Comparison of ENCODE assay signal across 8 cellular contexts in the genomic region with DNA sequence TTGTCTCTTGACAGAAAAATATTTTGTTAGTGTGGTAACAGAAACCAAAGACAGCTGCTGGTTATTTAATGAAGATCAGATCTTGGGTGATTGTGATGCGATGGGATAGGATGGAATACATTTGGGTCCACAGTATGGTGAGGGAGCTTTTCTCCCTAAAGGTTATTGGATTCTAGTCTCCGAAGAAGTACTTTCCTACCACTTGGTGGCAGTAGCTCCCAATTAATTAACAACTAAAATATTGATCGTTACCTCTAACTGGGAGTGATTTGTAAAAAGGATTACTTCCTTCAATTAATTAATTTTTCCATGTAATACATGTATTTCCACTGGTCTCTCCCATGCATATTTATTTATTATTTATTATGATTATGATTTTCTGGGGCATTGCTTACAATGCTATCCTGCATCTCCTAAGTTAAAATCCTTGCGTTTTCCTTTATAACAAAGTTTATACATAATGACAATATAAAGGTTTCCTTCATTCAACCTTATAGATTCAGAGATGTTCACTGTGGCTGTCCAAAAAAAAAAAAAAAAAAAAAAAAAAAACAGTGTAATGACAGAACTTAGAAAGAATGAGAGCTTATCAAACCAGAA. TPM values are rescaled to one million over a fixed set of nuclear protein-coding genes. Genes with fewer than 3 reads are reported as not detected.
A peak's percentile ranks its signal among the peaks of the same experiment; 100 is the strongest.
DNase-seq lines count a peak whose midpoint lies in the region; ATAC-seq, FAIRE-seq and TF ChIP-seq lines count a peak whose summit lies in the region.

No MANE protein-coding gene starts in this region.

- no peak overlapping the region for H2AFZ ChIP-seq in OCI-LY7 (ENCODE audit: low read length)

- H3K4me1 ChIP-seq in OCI-LY7 (ENCODE audit: insufficient read depth, low read length, poor library complexity, severe bottlenecking) = no peaks in the 10 kb centered on the region

- DNase-seq in GM10248 (ENCODE audit: extremely low spot score) (peak; percentile 40), HTR-8/SVneo (ENCODE audit: insufficient read length, low spot score) (peak; percentile 27), OCI-LY7 (ENCODE audit: low spot score) (peak; percentile 34), epithelial cell of esophagus (ENCODE audit: low read depth) (peak; percentile 54), renal cortical epithelial cell (ENCODE audit: low read depth) (peak; percentile 61)
- DNase-seq in activated CD4-positive, alpha-beta memory T cell treated with anti-CD3 and anti-CD28 coated beads for 36 hours = no peak
- DNase-seq in stimulated activated CD4-positive, alpha-beta T cell treated with anti-CD3 and anti-CD28 coated beads, Interleukin-2, amount 100 ng/mL, for 48 hours = no peak

- H3K27ac ChIP-seq in OCI-LY7 (ENCODE audit: low read depth, low read length, poor library complexity, severe bottlenecking) = no peak overlapping the region

- intact Hi-C loops in OCI-LY7 (cut with micrococcal nuclease; ENCODE audit: unreplicated experiment) = loop anchor here (10.0 kb wide), 1 partner anchor 697 kb away; no protein-coding TSS in a partner anchor
- intact Hi-C loops in activated CD4-positive, alpha-beta memory T cell treated with anti-CD3 and anti-CD28 coated beads for 36 hours (cut with micrococcal nuclease) = loop anchor here (1.0 kb wide), 1 partner anchor 850 kb away; no protein-coding TSS in a partner anchor

- no peaks in the 10 kb centered on the region for H3K4me1 Mint-ChIP-seq in activated CD4-positive, alpha-beta memory T cell treated with anti-CD3 and anti-CD28 coated beads for 36 hours (ENCODE audit: low read depth)

- no peak overlapping the region for H3K4me3 Mint-ChIP-seq in activated CD4-positive, alpha-beta memory T cell treated with anti-CD3 and anti-CD28 coated beads for 36 hours

- no peak for ATAC-seq in GM19452 (IDR thresholded peaks at IDR 0.05; ENCODE audit: unreplicated experiment)

- H4K20me1 ChIP-seq in OCI-LY7 (ENCODE audit: insufficient read depth, low read length) = no peaks in the 10 kb centered on the region

- no peak overlapping the region for H3K27ac Mint-ChIP-seq in activated CD4-positive, alpha-beta memory T cell treated with anti-CD3 and anti-CD28 coated beads for 36 hours

- H3K9me3 ChIP-seq in OCI-LY7 (ENCODE audit: low read length) = no peaks in the 10 kb centered on the region

- TF ChIP-seq CTCF in GM10248 (IDR thresholded peaks at IDR 0.05; ENCODE audit: control extremely low read depth, extremely low read depth, low read depth, missing control alignments) = peak; percentile 42
- TF ChIP-seq CTCF in OCI-LY7 (conservative IDR thresholded peaks at IDR 0.05; ENCODE audit: low read length) = peak; percentile 81
- TF ChIP-seq CTCF in epithelial cell of esophagus (IDR thresholded peaks at IDR 0.05; ENCODE audit: insufficient read depth, low read depth, low read length, missing control alignments) = peak; percentile 54

- BruUV-seq in OCI-LY7 (replicated peaks; lab: Mats Ljungman, UMichigan) = no TSS peak

- H3K9me2 ChIP-seq in OCI-LY7 (ENCODE audit: insufficient read depth, low read length) = no peaks in the 10 kb centered on the region

- POLR2A ChIA-PET in GM10248 (lab: Yijun Ruan, JAX) (no interaction called here), OCI-LY7 (lab: Charles Lee) (interaction anchor here (0.6 to 0.7 kb wide), 2 partner anchors 100 to 162 kb away, joined by 3 read pairs; no protein-coding TSS in a partner anchor)
- POLR2A ChIA-PET in activated CD4-positive, alpha-beta memory T cell treated with anti-CD3 and anti-CD28 coated beads for 36 hours (lab: Charles Lee) = no interaction called here

- peaks cover 5% of the 10 kb centered on the region for H3K27me3 Mint-ChIP-seq in activated CD4-positive, alpha-beta memory T cell treated with anti-CD3 and anti-CD28 coated beads for 36 hours

- CTCF ChIA-PET in GM10248 (lab: Yijun Ruan, JAX) (interaction anchor here (0.6 to 7.5 kb wide), 29 partner anchors 10 to 1505 kb away, joined by 3 to 76 read pairs (median 4); a partner anchor contains a TSS), OCI-LY7 (lab: Charles Lee; ENCODE audit: unreplicated experiment) (interaction anchor here (0.6 kb wide), 1 partner anchor 34 kb away, joined by 3 read pairs; no protein-coding TSS in a partner anchor)
- CTCF ChIA-PET in activated CD4-positive, alpha-beta memory T cell treated with anti-CD3 and anti-CD28 coated beads for 36 hours (lab: Charles Lee) = interaction anchor here (0.7 to 3.2 kb wide), 11 partner anchors 10 to 852 kb away, joined by 3 to 36 read pairs (median 4); a partner anchor contains a TSS

- H3K9me3 Mint-ChIP-seq in activated CD4-positive, alpha-beta memory T cell treated with anti-CD3 and anti-CD28 coated beads for 36 hours = no peaks in the 10 kb centered on the region

- H3K4me3 ChIP-seq in OCI-LY7 (ENCODE audit: low read depth, low read length, poor library complexity, severe bottlenecking) (no peak overlapping the region), epithelial cell of esophagus (ENCODE audit: low read length) (no peak overlapping the region)

- no peaks in the 10 kb centered on the region for H3K79me2 ChIP-seq in OCI-LY7 (ENCODE audit: insufficient read depth, low read depth, low read length)

- H3K36me3 Mint-ChIP-seq in activated CD4-positive, alpha-beta memory T cell treated with anti-CD3 and anti-CD28 coated beads for 36 hours = no peaks in the 10 kb centered on the region

- no peak for FAIRE-seq in HTR-8/SVneo (lab: Jason Lieb, UNC)

- H3K36me3 ChIP-seq in OCI-LY7 (ENCODE audit: insufficient read depth, low read length) = no peaks in the 10 kb centered on the region

- H3K4me2 ChIP-seq in OCI-LY7 (ENCODE audit: low read length) = no peak overlapping the region

RNA-seq across cellular contexts. Expression of a gene that starts 25.6 kb away (rescaled TPM):
- not detected in 2 replicates for total RNA-seq in OCI-LY7 (2014; rRNA removed; shearing (Covaris generic))
- total RNA-seq in OCI-LY7 (2022) (not detected in 2 replicates), renal cortical epithelial cell (0.17 and 1.2 TPM in 2 replicates)
- total RNA-seq in activated CD4-positive, alpha-beta memory T cell treated with anti-CD3 and anti-CD28 coated beads for 36 hours = not detected

RNA-seq across cellular contexts. Expression of a gene that starts 39.0 kb away (rescaled TPM):
- 17.7 and 25.1 TPM in 2 replicates for total RNA-seq in OCI-LY7 (2014; rRNA removed; shearing (Covaris generic))
- total RNA-seq in OCI-LY7 (2022) (16.2 and 23.9 TPM in 2 replicates), renal cortical epithelial cell (29.9 and 33.9 TPM in 2 replicates)
- 10 to 100 TPM; 20.0 to 21.9 TPM for total RNA-seq in activated CD4-positive, alpha-beta memory T cell treated with anti-CD3 and anti-CD28 coated beads for 36 hours

Comparison
In these comparisons a context has a peak if more than half of its experiments do, and no peak if none do; other contexts are left out.
1. DNase-seq: peak in GM10248 (single experiment), HTR-8/SVneo (single experiment), OCI-LY7 (single experiment), epithelial cell of esophagus (single experiment) and renal cortical epithelial cell (single experiment); none in activated CD4-positive, alpha-beta memory T cell treated with anti-CD3 and anti-CD28 coated beads for 36 hours (single experiment) and stimulated activated CD4-positive, alpha-beta T cell treated with anti-CD3 and anti-CD28 coated beads, Interleukin-2, amount 100 ng/mL, for 48 hours (0 of 2).
2. Peak in every context shown above with its lines, with median percentiles within 50 percentile points of each other: CTCF ChIP-seq.